Comparison of ENCODE assay signal across 18 cellular contexts in the genomic region with DNA sequence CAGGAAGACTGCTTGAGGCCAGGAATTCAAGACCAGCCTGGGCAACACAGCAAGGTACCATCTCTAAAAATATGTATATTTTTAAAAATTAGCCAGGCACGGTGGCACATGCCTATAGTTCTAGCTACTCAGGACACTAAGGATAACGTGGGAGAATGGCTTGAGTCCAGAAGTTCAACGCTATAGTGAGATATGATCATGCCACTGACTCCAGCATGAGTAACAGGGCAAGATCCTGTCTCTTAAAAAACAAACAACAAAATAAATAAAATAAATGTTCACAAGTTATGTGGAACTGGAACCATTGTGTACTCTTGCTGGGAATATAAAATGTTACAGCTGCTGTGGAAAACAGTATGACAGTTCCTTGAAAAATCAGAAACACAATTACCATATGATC. TPM values are rescaled to one million over a fixed set of nuclear protein-coding genes. Genes with fewer than 3 reads are reported as not detected.
DNase-seq lines count a peak whose midpoint lies in the region; ATAC-seq, FAIRE-seq and TF ChIP-seq lines count a peak whose summit lies in the region.
"Had no signal": no experiment of that assay in that cellular context is flagged by ENCODE, and none has a peak within 500 bp of the region (broad histone marks: within the 10 kb centered on the region; RNA-seq: fewer than 3 reads in every experiment).

No MANE protein-coding gene starts in this region.

- H3K36me3 ChIP-seq in K562 (ENCODE audit: control insufficient read depth, insufficient read depth, low read length) (peaks cover 26% of the 10 kb centered on the region; the same call in 2 of the 3 replicates), thyroid gland (no peaks in the 10 kb centered on the region)
- H3K36me3 ChIP-seq: adrenal gland had no signal

- peaks cover 99% of the 10 kb centered on the region for H3K79me2 ChIP-seq in K562 (ENCODE audit: control insufficient read depth, insufficient read depth, low read length)

- FAIRE-seq in A549 (lab: Jason Lieb, UNC) = no peak
- no peak for FAIRE-seq in K562 (lab: Jason Lieb, UNC)
- FAIRE-seq: colon had no signal

- CTCF ChIA-PET in A549 (lab: Yijun Ruan, JAX) = interaction anchor here (2.1 kb wide), 1 partner anchor 8 kb away, joined by 6 read pairs; no protein-coding TSS in a partner anchor
- CTCF ChIA-PET in K562 (lab: Yijun Ruan, JAX; ENCODE audit: low intra/inter-chr PET ratio) = no interaction called here

- POLR2A ChIA-PET in A549 (lab: Yijun Ruan, JAX) = no interaction called here
- POLR2A ChIA-PET in K562 (lab: Yijun Ruan, JAX) = no interaction called here

- H3K27ac ChIP-seq in A549 (no peak overlapping the region; a peak in 1 of 6 replicates), K562 (ENCODE audit: extremely low read depth, low read depth, low read length) (no peak overlapping the region), thyroid gland (no peak overlapping the region)
- H3K27ac ChIP-seq: adrenal gland had no signal

- ATAC-seq in A549 = peak in 1 of 2 experiments; percentile 9; a peak in 1 of 6 replicates
- ATAC-seq in K562 = no peak
- peak; percentile 34 for ATAC-seq in left colon
- ATAC-seq in GM21723 (IDR thresholded peaks at IDR 0.05; ENCODE audit: unreplicated experiment) = no peak
- no peak for ATAC-seq in HG03196 (IDR thresholded peaks at IDR 0.05; ENCODE audit: unreplicated experiment)
- ATAC-seq: left cardiac atrium had no signal

- no peak for TF ChIP-seq EP300 in A549 (IDR thresholded peaks at IDR 0.05)
- no peak for TF ChIP-seq EP300 in K562 (IDR thresholded peaks at IDR 0.05; ENCODE audit: low read length)

- BruUV-seq in K562 (replicated peaks; lab: Mats Ljungman, UMichigan) = no TSS peak

- H4K20me1 ChIP-seq in K562 (replicated peaks; ENCODE audit: control insufficient read depth, insufficient read depth, low read length) = peaks cover 37% of the 10 kb centered on the region

- no peak overlapping the region for H2AFZ ChIP-seq in K562 (ENCODE audit: low read depth, low read length)

- no peak for TF ChIP-seq RAD21 in A549 (conservative IDR thresholded peaks at IDR 0.05 in 1 of 2, IDR thresholded peaks at IDR 0.05 in 1 of 2)
- no peak for TF ChIP-seq RAD21 in K562 (CRISPR knock-in tag; conservative IDR thresholded peaks at IDR 0.05 in 1 of 2, IDR thresholded peaks at IDR 0.05 in 1 of 2)

- peak in 1 of 2 experiments; percentile 41 for DNase-seq in A549 (ENCODE audit: low read depth in 1 of 2, low spot score in 1 of 2)
- peak; percentile 74 for DNase-seq in LHCN-M2 (ENCODE audit: low read depth)
- no peak for DNase-seq in K562 (ENCODE audit: extremely low read depth in 1 of 4, low spot score in 3 of 4)
- DNase-seq in left colon = no peak
- DNase-seq in NCI-H774 (lab: John Stamatoyannopoulos, UW) = no peak
- no peak for DNase-seq in thyroid gland
- DNase-seq: activated CD4-positive, alpha-beta T cell treated with anti-CD3 and anti-CD28 coated beads, Interleukin-2, amount 50 U/mL, for 4 hours; adrenal gland; Calu3; left cardiac atrium; MV-4-11; NCI-H2171; NK-92 treated with Interleukin-12 subunit alpha and Interleukin-12 subunit beta, amount 100 ng/mL, for 24 hours; SHP77 treated with DMSO at 0.1 percent for 48 hours; stimulated activated CD4-positive, alpha-beta T cell treated with anti-CD3 and anti-CD28 coated beads, Interleukin-15, amount 100 ng/mL, for 24 hours had no signal

- 12% methylated on average over 3 of the region's 3 CpGs for WGBS in A549 (ENCODE audit: missing lambda C conversion rate)
- WGBS in K562 (ENCODE audit: insufficient coverage, low coverage, missing lambda C conversion rate) = 16% methylated on average over 3 of the region's 3 CpGs
- WGBS in thyroid gland, 2 donors = 82 to 85% methylated on average over 3 of the region's 3 CpGs

- H3K9me3 ChIP-seq in A549 (no peaks in the 10 kb centered on the region), K562 (replicated peaks; ENCODE audit: control insufficient read depth, insufficient read depth, low read depth, low read length) (no peaks in the 10 kb centered on the region), thyroid gland (no peaks in the 10 kb centered on the region)
- H3K9me3 ChIP-seq: adrenal gland had no signal

- no peak overlapping the region for H3K4me3 ChIP-seq in A549
- H3K4me3 ChIP-seq in K562 = no peak overlapping the region
- no peak overlapping the region for H3K4me3 ChIP-seq in thyroid gland (replicated peaks in 1 of 3)
- H3K4me3 ChIP-seq: adrenal gland had no signal

- TF ChIP-seq POLR2A in A549 (IDR thresholded peaks at IDR 0.05; ENCODE audit: low read length) (no peak), K562 (conservative IDR thresholded peaks at IDR 0.05) (no peak), thyroid gland (IDR thresholded peaks at IDR 0.05) (no peak)

- in situ Hi-C loops in K562 (cut with MboI) = no loop called here

- H3K9ac ChIP-seq in K562 (ENCODE audit: insufficient read depth in 1 of 2, low read depth in 2 of 2, low read length in 2 of 2) = no peak overlapping the region; a peak in 1 of 4 replicates

- H3K4me2 ChIP-seq in A549 (peak overlapping the region; percentile 5), K562 (ENCODE audit: insufficient read depth, low read length) (no peak overlapping the region)

- H3K27me3 ChIP-seq in K562 (ENCODE audit: control insufficient read depth in 2 of 2, insufficient read depth in 2 of 2, low read length in 2 of 2) (no peaks in the 10 kb centered on the region), thyroid gland (no peaks in the 10 kb centered on the region)
- H3K27me3 ChIP-seq: adrenal gland had no signal

- peaks cover 15% of the 10 kb centered on the region for H3K9me1 ChIP-seq in K562 (ENCODE audit: control insufficient read depth, insufficient read depth, low read length)

- TF ChIP-seq CTCF in A549 (IDR thresholded peaks at IDR 0.05) = no peak
- no peak for TF ChIP-seq CTCF in K562 (IDR thresholded peaks at IDR 0.05 in 2 of 3, conservative IDR thresholded peaks at IDR 0.05 in 1 of 3; ENCODE audit: insufficient read depth in 2 of 3, low read depth in 1 of 3, low read length in 3 of 3)
- TF ChIP-seq CTCF in thyroid gland (IDR thresholded peaks at IDR 0.05) = no peak

- H3K4me1 ChIP-seq in A549 (peaks cover 62% of the 10 kb centered on the region), K562 (replicated peaks in 1 of 2; ENCODE audit: control insufficient read depth in 2 of 2, insufficient read depth in 2 of 2, low read length in 2 of 2) (peaks cover 21 to 27% of the 10 kb centered on the region in 2 experiments; a peak in 4 of 5 replicates), thyroid gland (peaks cover 9 to 11% of the 10 kb centered on the region in 2 donors)

- intact Hi-C loops in K562 (cut with micrococcal nuclease) (no loop called here), left colon (cut with DNase I, micrococcal nuclease) (no loop called here), thyroid gland (cut with DNase I) (no loop called here)

TF ChIP-seq in A549, 52 proteins besides CTCF, POLR2A, EP300 and RAD21:
- TF ChIP-seq FOSL2 (IDR thresholded peaks at IDR 0.05) = no peak
- peak; percentile 3; the same call in 1 of the 2 replicates for TF ChIP-seq FOSL2 (CRISPR knock-in tag; IDR thresholded peaks at IDR 0.05)
- TF ChIP-seq NFE2L2 (conservative IDR thresholded peaks at IDR 0.05; ENCODE audit: low read length) = no peak
- no peak for TF ChIP-seq EHF (CRISPR knock-in tag; IDR thresholded peaks at IDR 0.05)
- TF ChIP-seq JUN (IDR thresholded peaks at IDR 0.05) = no peak

TF ChIP-seq in K562, 482 proteins besides CTCF, POLR2A, EP300 and RAD21 (continues in another document):
- TF ChIP-seq ZBTB5 (IDR thresholded peaks at IDR 0.05) = no peak
- TF ChIP-seq FOSL1 (tag; conservative IDR thresholded peaks at IDR 0.05) = peak; percentile 71
- TF ChIP-seq KHSRP (IDR thresholded peaks at IDR 0.05) = no peak

RNA-seq across cellular contexts. Expression of gene USP34, which starts 47.2 kb away (rescaled TPM):
- polyA plus RNA-seq in A549 (2011; rRNA removed) (132 TPM in 2 replicates), A549 (2017; fragmentation: RNase III; extraction: RNeasy Plus Mini Kit Qiagen cat#74134 plus additional on column Dnase treatment) (47.7 to 50.7 TPM (median 48.2 TPM) in 3 replicates), K562 (2011; rRNA removed) (69.1 and 82.1 TPM in 2 replicates), K562 (2014; fragmentation: Illumina TruSeq; extraction: Trizol) (83.8 and 108 TPM in 2 replicates), K562 (2014; fragmentation: Nextera tagmentation; extraction: Ambion mirVana) (10 to 100 TPM; 19.8 to 38.7 TPM), K562 (2014; rRNA removed) (48.3 and 54.1 TPM in 2 replicates)
- polyA plus RNA-seq in A549 (2012; cell fraction: cytosol; rRNA removed) = 23.8 and 26.5 TPM in 2 replicates
- polyA plus RNA-seq in A549 (2012; cell fraction: nucleus; rRNA removed) = 35.8 and 62.6 TPM in 2 replicates
- 178 and 191 TPM in 2 replicates for polyA minus RNA-seq in A549 (2011; rRNA and poly(A)+ RNA removed)
- total RNA-seq in LHCN-M2 (2014; rRNA removed) (73.7 and 75.2 TPM in 2 replicates), K562 (2014; rRNA removed) (61.8 and 61.9 TPM in 2 replicates), K562 (2014; rRNA removed; fragmentation: Illumina TruSeq; extraction: Trizol) (98.7 and 111 TPM in 2 replicates), K562 (2015; rRNA removed; fragmentation: Illumina TruSeq; extraction: Trizol) (89.9 and 94.3 TPM in 2 replicates), K562 (2021) (67.8 and 73.6 TPM in 2 replicates), left colon (10 to 100 TPM; 81.3 to 89.0 TPM), thyroid gland (100 to 1,000 TPM; 171 to 271 (median 231) TPM)
- polyA plus RNA-seq in LHCN-M2 (2012) = 17.7 TPM
- 203 and 710 TPM in 2 replicates for total RNA-seq in K562 (2011; cell fraction: chromatin; rRNA removed; ENCODE audit: low replicate concordance)
- 62.7 and 117 TPM in 2 replicates for total RNA-seq in K562 (2011; cell fraction: nucleolus; rRNA removed)
- total RNA-seq in K562 (2011; cell fraction: nucleoplasm; rRNA removed) = 187 and 292 TPM in 2 replicates
- polyA plus RNA-seq in K562 (2011; cell fraction: cytosol; rRNA removed) = 24.1 and 44.7 TPM in 2 replicates
- polyA plus RNA-seq in K562 (2011; cell fraction: nucleus; rRNA removed) = 109 and 150 TPM in 2 replicates
- polyA plus RNA-seq in K562 (2012) = 46.1 and 63.7 TPM in 2 replicates
- polyA minus RNA-seq in K562 (2011; rRNA and poly(A)+ RNA removed) = 252 and 297 TPM in 2 replicates
- 70.3 and 94.8 TPM in 2 replicates for polyA minus RNA-seq in K562 (2011; cell fraction: cytosol; rRNA and poly(A)+ RNA removed)
- 139 and 212 TPM in 2 replicates for polyA minus RNA-seq in K562 (2011; cell fraction: nucleus; rRNA and poly(A)+ RNA removed)
